2 cellular contexts compared by ENCODE assay signal in genomic region chr22:23385301-23386244, GRCh38.
TF ChIP-seq lines count a peak whose summit lies in the region.

No MANE protein-coding gene starts in this region.

TF ChIP-seq in HEK293T, 16 proteins besides CTCF, POLR2A, EP300 and RAD21:
- TF ChIP-seq PKNOX1 (IDR thresholded peaks at IDR 0.05): no peak
TF ChIP-seq in HEK293T: peak in this region for 0.

TF ChIP-seq in H1, 55 proteins besides CTCF, POLR2A, EP300 and RAD21:
- TF ChIP-seq TAF7 (optimal IDR thresholded peaks at IDR 0.05; ENCODE audit: borderline replicate concordance, low read depth, low read length) (peak; percentile 20), MAX (IDR thresholded peaks at IDR 0.05) (no peak), ZNF274 (IDR thresholded peaks at IDR 0.05; ENCODE audit: borderline replicate concordance, extremely low read depth, low read length) (no peak), YY1 (IDR thresholded peaks at IDR 0.05; ENCODE audit: low read depth, low read length) (0 out of 2 replicates have a peak, but pooled peaks have one; percentile 40)
